In genomic region chr3:36366308-36366707, GRCh38 we compare ENCODE assay signal across 26 cellular contexts. TPM values are rescaled to one million over a fixed set of nuclear protein-coding genes. Genes with fewer than 3 reads are reported as not detected.
DNase-seq lines count a peak whose midpoint lies in the region; ATAC-seq and TF ChIP-seq lines count a peak whose summit lies in the region.
"Had no signal": no experiment of that assay in that cellular context is flagged by ENCODE, and none has a peak within 500 bp of the region (broad histone marks: within the 10 kb centered on the region; RNA-seq: fewer than 3 reads in every experiment).

No MANE protein-coding gene starts in this region.

- no peaks in the 10 kb centered on the region for H3K9me3 ChIP-seq in HAP-1
- H3K9me3 ChIP-seq: BLaER1, SJCRH30 had no signal

- H3K27me3 ChIP-seq in HAP-1 (ENCODE audit: low read depth), result no peaks in the 10 kb centered on the region
- H3K27me3 ChIP-seq: BLaER1, SJCRH30 had no signal

- H3K36me3 Mint-ChIP-seq in CD14-positive monocyte, result no peaks in the 10 kb centered on the region

- no peak for ATAC-seq in HG02610 (IDR thresholded peaks at IDR 0.05; ENCODE audit: unreplicated experiment)
- ATAC-seq: HepG2, K562, PC-3, Right ventricle myocardium inferior had no signal

- no peaks in the 10 kb centered on the region for H3K4me1 ChIP-seq in HAP-1
- H3K4me1 ChIP-seq: SJCRH30 had no signal

- H3K9me3 Mint-ChIP-seq in CD14-positive monocyte, result peaks cover 2 to 14% (median 4%) of the 10 kb centered on the region in 7 donors
- H3K9me3 Mint-ChIP-seq: CD4-positive, alpha-beta T cell; T-helper 2 cell treated with Interferon-gamma antibody and Interleukin-4, amounts not matched to agents 5 μg/mL and 100 μg/mL, for 36 hours had no signal

- intact Hi-C loops in CD14-positive monocyte (cut with micrococcal nuclease), result no loop called here

- H3K4me1 Mint-ChIP-seq in CD14-positive monocyte, result no peaks in the 10 kb centered on the region

- no peak for TF ChIP-seq CTCF in CD14-positive monocyte (IDR thresholded peaks at IDR 0.05)

- in situ Hi-C loops in HAP-1 (cut with MboI; ENCODE audit: low sequenced_read_pairs), result no loop called here

- peaks cover 0 to 4% (median 2%) of the 10 kb centered on the region in 3 donors for H3K27me3 Mint-ChIP-seq in CD14-positive monocyte (ENCODE audit: low read depth in 3 of 3)
- H3K27me3 Mint-ChIP-seq: CD4-positive, alpha-beta T cell had no signal

- H3K4me3 ChIP-seq in HAP-1, result no peak overlapping the region
- H3K4me3 ChIP-seq: BLaER1, K562, SJCRH30 had no signal

- H3K36me3 ChIP-seq in HAP-1 (replicated peaks), result no peaks in the 10 kb centered on the region
- H3K36me3 ChIP-seq: BLaER1, SJCRH30 had no signal

- DNase-seq in NCI-H82 (lab: John Stamatoyannopoulos, UW) (peak; percentile 26), NCI-H82 treated with DMSO at 0.1 percent for 48 hours (lab: John Stamatoyannopoulos, UW; ENCODE audit: unreplicated experiment) (no peak), NCI-H510A (lab: John Stamatoyannopoulos, UW) (peak; percentile 10), NCI-H69 (lab: John Stamatoyannopoulos, UW) (peak; percentile 4), HAP-1 (ENCODE audit: low spot score in 2 of 2) (no peak), CD14-positive monocyte (ENCODE audit: low spot score) (no peak)
- DNase-seq: CD4-positive, alpha-beta T cell; COR-L47; DMS79 treated with DMSO at 0.1 percent for 48 hours; GF-D8; Kasumi-1; NCI-H1105; NCI-H1436 treated with DMSO at 0.1 percent for 48 hours; NCI-H187 treated with DMSO at 0.1 percent for 48 hours; NCI-H2107; NCI-H226; NK-92 treated with Interleukin-12 subunit alpha and Interleukin-12 subunit beta, amount 100 ng/mL, for 24 hours; PC-3; SJCRH30; T-helper 1 cell had no signal

- no peak overlapping the region for H3K27ac Mint-ChIP-seq in CD14-positive monocyte
- H3K27ac Mint-ChIP-seq: CD4-positive, alpha-beta T cell; T-helper 2 cell treated with Interferon-gamma antibody and Interleukin-4, amounts not matched to agents 5 μg/mL and 100 μg/mL, for 36 hours had no signal

- H3K4me3 Mint-ChIP-seq in CD14-positive monocyte, result no peak overlapping the region
- H3K4me3 Mint-ChIP-seq: CD4-positive, alpha-beta T cell; T-helper 2 cell treated with Interferon-gamma antibody and Interleukin-4, amounts not matched to agents 5 μg/mL and 100 μg/mL, for 36 hours had no signal

RNA-seq across cellular contexts. Expression of gene STAC, which starts 14.0 kb away (rescaled TPM):
- under 1 TPM; 0.10 to 0.40 TPM for polyA plus RNA-seq in CD14-positive monocyte
- polyA plus RNA-seq: HepG2 had no signal

Comparison
In these comparisons a context has a peak if more than half of its experiments do, and no peak if none do; other contexts are left out.
1. DNase-seq: peak in NCI-H82 (single experiment), NCI-H510A (single experiment) and NCI-H69 (single experiment); none in NCI-H82 treated with DMSO at 0.1 percent for 48 hours (single experiment), HAP-1 (0 of 2) and CD14-positive monocyte (single experiment).